19 cellular contexts compared by ENCODE assay signal in the genomic region with DNA sequence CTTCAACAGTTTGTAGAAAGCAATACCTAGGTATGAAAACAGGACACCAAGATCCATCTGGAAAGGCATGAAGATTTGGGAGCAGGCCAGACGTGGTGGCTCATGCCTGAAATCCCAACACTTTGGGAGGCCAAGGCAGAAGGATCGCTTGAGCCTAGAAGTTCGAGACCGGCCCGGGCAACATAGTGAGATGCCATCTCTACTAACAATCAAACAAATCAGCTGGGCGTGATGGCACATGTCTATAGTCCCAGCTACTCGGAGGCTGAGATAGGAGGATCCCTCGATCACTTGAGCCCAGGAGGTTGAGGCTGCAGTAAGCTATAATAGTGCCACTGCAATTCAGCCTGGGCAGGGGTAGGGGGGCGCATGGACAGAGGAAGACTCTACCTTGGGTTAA. TPM values are rescaled to one million over a fixed set of nuclear protein-coding genes. Genes with fewer than 3 reads are reported as not detected.
DNase-seq lines count a peak whose midpoint lies in the region; ATAC-seq, FAIRE-seq and TF ChIP-seq lines count a peak whose summit lies in the region.
"Had no signal": no experiment of that assay in that cellular context is flagged by ENCODE, and none has a peak within 500 bp of the region (broad histone marks: within the 10 kb centered on the region; RNA-seq: fewer than 3 reads in every experiment).

No MANE protein-coding gene starts in this region.

- no peak overlapping the region for H3K9ac ChIP-seq in HepG2 (ENCODE audit: insufficient read depth, low read depth, low read length)

- H3K9me3 ChIP-seq in HepG2 (ENCODE audit: low read length) (no peaks in the 10 kb centered on the region), right lobe of liver (no peaks in the 10 kb centered on the region), heart right ventricle (no peaks in the 10 kb centered on the region)
- H3K9me3 ChIP-seq: esophagus squamous epithelium, right atrium auricular region, thoracic aorta had no signal

- peaks cover 28% of the 10 kb centered on the region; the same call in 1 of the 2 replicates for H4K20me1 ChIP-seq in HepG2 (ENCODE audit: insufficient read depth, low read length)

- H3K4me1 Mint-ChIP-seq in activated CD4-positive, alpha-beta memory T cell treated with anti-CD3 and anti-CD28 coated beads for 36 hours (ENCODE audit: low read depth): peaks cover 59% of the 10 kb centered on the region
- H3K4me1 Mint-ChIP-seq in immature natural killer cell: peaks cover 92 to 97% of the 10 kb centered on the region in 2 donors

- DNase-seq in HepG2 (ENCODE audit: low spot score) (no peak), right lobe of liver (no peak), immature natural killer cell (no peak), heart right ventricle (no peak), HT-29 (ENCODE audit: low spot score) (no peak), NCI-H345 (lab: John Stamatoyannopoulos, UW) (no peak)
- DNase-seq in activated CD4-positive, alpha-beta memory T cell treated with anti-CD3 and anti-CD28 coated beads for 36 hours: no peak
- DNase-seq: anterior cingulate cortex; central memory CD4-positive, alpha-beta T cell; effector CD4-positive, alpha-beta T cell; EL; esophagus squamous epithelium; midbrain; NCI-H2081; NCI-H510A treated with DMSO at 0.1 percent for 48 hours; occipital lobe had no signal

- H3K27me3 ChIP-seq in HepG2 (ENCODE audit: control insufficient read depth in 1 of 2, insufficient read depth in 2 of 2, low read length in 2 of 2) (no peaks in the 10 kb centered on the region), right lobe of liver (no peaks in the 10 kb centered on the region), heart right ventricle (no peaks in the 10 kb centered on the region)
- H3K27me3 ChIP-seq: esophagus squamous epithelium, right atrium auricular region had no signal

- intact Hi-C loops in HepG2 (cut with micrococcal nuclease; ENCODE audit: unreplicated experiment): no loop called here
- intact Hi-C loops in right lobe of liver (cut with DNase I): no loop called here
- intact Hi-C loops in activated CD4-positive, alpha-beta memory T cell treated with anti-CD3 and anti-CD28 coated beads for 36 hours (cut with micrococcal nuclease): no loop called here
- intact Hi-C loops in heart right ventricle (cut with DNase I): no loop called here

- no peak overlapping the region for H3K4me2 ChIP-seq in HepG2 (ENCODE audit: low read depth, low read length)

- H3K4me1 ChIP-seq in HepG2 (ENCODE audit: insufficient read depth, low read length): peaks cover 61% of the 10 kb centered on the region
- H3K4me1 ChIP-seq in right lobe of liver: peaks cover 0 to 20% (median 8%) of the 10 kb centered on the region in 4 donors
- H3K4me1 ChIP-seq in heart right ventricle: peaks cover 0 to 48% (median 3%) of the 10 kb centered on the region in 9 donors

- no peak overlapping the region for H3K4me3 Mint-ChIP-seq in activated CD4-positive, alpha-beta memory T cell treated with anti-CD3 and anti-CD28 coated beads for 36 hours
- H3K4me3 Mint-ChIP-seq in immature natural killer cell: peak overlapping the region; percentile 4 to 68 (median 66)

- in situ Hi-C loops in HepG2 (cut with HindIII; ENCODE audit: extremely low pct_ligation_motif_present, low pct_unique_long_range_greater_than_20kb): no loop called here

- WGBS in HepG2 (ENCODE audit: low lambda C conversion rate): 95% methylated on average over 9 of the region's 9 CpGs
- 95% methylated on average over 4 of the region's 9 CpGs for WGBS in right lobe of liver (ENCODE audit: insufficient coverage, low coverage, low lambda C conversion rate, missing lambda C conversion rate)
- WGBS in heart right ventricle, 2 donors: 97 to 98% methylated on average over 9 of the region's 9 CpGs

- H3K4me3 ChIP-seq in HepG2 (replicated peaks in 1 of 3; ENCODE audit: insufficient read depth in 1 of 3, low read depth in 2 of 3, low read length in 3 of 3) (no peak overlapping the region), right lobe of liver (no peak overlapping the region), heart right ventricle (no peak overlapping the region)
- H3K4me3 ChIP-seq: esophagus squamous epithelium, right atrium auricular region, thoracic aorta had no signal

- peaks cover 11% of the 10 kb centered on the region for H3K36me3 Mint-ChIP-seq in activated CD4-positive, alpha-beta memory T cell treated with anti-CD3 and anti-CD28 coated beads for 36 hours
- peaks cover 19 to 36% (median 21%) of the 10 kb centered on the region in 3 donors for H3K36me3 Mint-ChIP-seq in immature natural killer cell

- H3K36me3 ChIP-seq in HepG2 (replicated peaks in 1 of 2; ENCODE audit: control insufficient read depth in 1 of 2, insufficient read depth in 2 of 2, low read length in 2 of 2): peaks cover 1 to 16% of the 10 kb centered on the region in 2 experiments; a peak in 4 of 5 replicates
- H3K36me3 ChIP-seq in right lobe of liver: peaks cover 0 to 2% (median 0%) of the 10 kb centered on the region in 4 donors
- H3K36me3 ChIP-seq in heart right ventricle: peaks cover 0 to 65% (median 0%) of the 10 kb centered on the region in 9 donors
- H3K36me3 ChIP-seq: right atrium auricular region, thoracic aorta had no signal

- TF ChIP-seq EP300 in HepG2 (IDR thresholded peaks at IDR 0.05; ENCODE audit: low read depth in 2 of 2, low read length in 2 of 2) (no peak), HepG2 (CRISPR knock-in tag; IDR thresholded peaks at IDR 0.05; ENCODE audit: borderline replicate concordance) (no peak)

- BruUV-seq in HepG2 (replicated peaks; lab: Mats Ljungman, UMichigan): no TSS peak

- peaks cover 90% of the 10 kb centered on the region for H3K79me2 ChIP-seq in HepG2 (ENCODE audit: insufficient read depth, low read length)

- POLR2A ChIA-PET in HepG2 (lab: Yijun Ruan, JAX): no interaction called here
- POLR2A ChIA-PET in activated CD4-positive, alpha-beta memory T cell treated with anti-CD3 and anti-CD28 coated beads for 36 hours (lab: Charles Lee): interaction anchor here (0.6 kb wide), 1 partner anchor 608 kb away, joined by 4 read pairs; no protein-coding TSS in a partner anchor

- no peak overlapping the region for H2AFZ ChIP-seq in HepG2 (ENCODE audit: low read length)

- no peaks in the 10 kb centered on the region for H3K9me3 Mint-ChIP-seq in activated CD4-positive, alpha-beta memory T cell treated with anti-CD3 and anti-CD28 coated beads for 36 hours
- H3K9me3 Mint-ChIP-seq in immature natural killer cell: no peaks in the 10 kb centered on the region

- CTCF ChIA-PET in HepG2 (lab: Yijun Ruan, JAX; ENCODE audit: low intra/inter-chr PET ratio, low total read pairs): no interaction called here
- CTCF ChIA-PET in activated CD4-positive, alpha-beta memory T cell treated with anti-CD3 and anti-CD28 coated beads for 36 hours (lab: Charles Lee): interaction anchor here (1.3 kb wide), 1 partner anchor 35 kb away, joined by 4 read pairs; no protein-coding TSS in a partner anchor

- H3K27ac ChIP-seq in HepG2 (ENCODE audit: extremely low read length, insufficient read depth, low read length): peak overlapping the region; percentile 2
- no peak overlapping the region for H3K27ac ChIP-seq in right lobe of liver
- no peak overlapping the region for H3K27ac ChIP-seq in heart right ventricle
- H3K27ac ChIP-seq: right atrium auricular region, thoracic aorta had no signal

- no peak for FAIRE-seq in HepG2 (lab: Jason Lieb, UNC)

- no peak for TF ChIP-seq POLR2A in HepG2 (IDR thresholded peaks at IDR 0.05; ENCODE audit: insufficient read depth in 1 of 2, low read depth in 2 of 2, low read length in 2 of 2)
- no peak for TF ChIP-seq POLR2A in right lobe of liver (IDR thresholded peaks at IDR 0.05)

- H3K27ac Mint-ChIP-seq in activated CD4-positive, alpha-beta memory T cell treated with anti-CD3 and anti-CD28 coated beads for 36 hours: peak overlapping the region; percentile 23
- peak overlapping the region; percentile 88 to 97 (median 90) for H3K27ac Mint-ChIP-seq in immature natural killer cell

- no peaks in the 10 kb centered on the region for H3K27me3 Mint-ChIP-seq in activated CD4-positive, alpha-beta memory T cell treated with anti-CD3 and anti-CD28 coated beads for 36 hours
- peaks cover 26 to 59% (median 51%) of the 10 kb centered on the region in 3 donors for H3K27me3 Mint-ChIP-seq in immature natural killer cell (ENCODE audit: low read depth in 3 of 3)

- no peak for ATAC-seq in HepG2
- ATAC-seq in right lobe of liver: no peak
- ATAC-seq in heart right ventricle: no peak
- no peak for ATAC-seq in GM18498 (IDR thresholded peaks at IDR 0.05; ENCODE audit: unreplicated experiment)

- no peak for TF ChIP-seq RAD21 in HepG2 (CRISPR knock-in tag; IDR thresholded peaks at IDR 0.05)

- TF ChIP-seq CTCF in HepG2 (CRISPR knock-in tag; IDR thresholded peaks at IDR 0.05) (no peak), right lobe of liver (IDR thresholded peaks at IDR 0.05) (no peak), heart right ventricle (IDR thresholded peaks at IDR 0.05) (no peak)

RNA-seq across cellular contexts. Expression of a gene that starts 20.3 kb away (rescaled TPM):
- 141 and 186 TPM in 2 replicates for total RNA-seq in HepG2 (2016; rRNA removed; fragmentation: Illumina TruSeq; extraction: Trizol)
- 30.0 and 32.3 TPM in 2 replicates for total RNA-seq in HepG2 (2016; cell fraction: cytosol; rRNA removed; fragmentation: Illumina TruSeq; extraction: Trizol; ENCODE audit: low read depth)
- 139 and 174 TPM in 2 replicates for total RNA-seq in HepG2 (2016; cell fraction: insoluble cytoplasmic fraction; rRNA removed; fragmentation: Illumina TruSeq; extraction: Trizol)
- total RNA-seq in HepG2 (2016; cell fraction: membrane; rRNA removed; fragmentation: Illumina TruSeq; extraction: Trizol): 118 and 119 TPM in 2 replicates
- total RNA-seq in HepG2 (2016; cell fraction: nucleus; rRNA removed; fragmentation: Illumina TruSeq; extraction: Trizol): 60.6 and 72.1 TPM in 2 replicates
- polyA plus RNA-seq in HepG2 (2011; rRNA removed): 80.1 and 95.5 TPM in 2 replicates
- 121 and 137 TPM in 2 replicates for polyA plus RNA-seq in HepG2 (2011; cell fraction: cytosol; rRNA removed)
- 61.9 and 67.8 TPM in 2 replicates for polyA plus RNA-seq in HepG2 (2011; cell fraction: nucleus; rRNA removed)
- polyA plus RNA-seq in HepG2 (2012): 113 and 128 TPM in 2 replicates
- 48.2 and 51.8 TPM in 2 replicates for polyA plus RNA-seq in HepG2 (2016; cell fraction: cytosol; fragmentation: Illumina TruSeq; extraction: Trizol; ENCODE audit: low read depth)
- polyA plus RNA-seq in HepG2 (2016; cell fraction: insoluble cytoplasmic fraction; fragmentation: Illumina TruSeq; extraction: Trizol; ENCODE audit: low read depth): 322 and 369 TPM in 2 replicates
- 139 and 153 TPM in 2 replicates for polyA plus RNA-seq in HepG2 (2016; cell fraction: membrane; fragmentation: Illumina TruSeq; extraction: Trizol; ENCODE audit: low read depth)
- 125 and 129 TPM in 2 replicates for polyA plus RNA-seq in HepG2 (2016; cell fraction: nucleus; fragmentation: Illumina TruSeq; extraction: Trizol; ENCODE audit: insufficient read depth, low read depth)
- 155 and 250 TPM in 2 replicates for polyA minus RNA-seq in HepG2 (2011; rRNA and poly(A)+ RNA removed; ENCODE audit: low replicate concordance)
- polyA minus RNA-seq in HepG2 (2011; cell fraction: cytosol; rRNA and poly(A)+ RNA removed): 71.1 and 86.5 TPM in 2 replicates
- 45.8 and 58.4 TPM in 2 replicates for polyA minus RNA-seq in HepG2 (2011; cell fraction: nucleus; rRNA and poly(A)+ RNA removed)
- total RNA-seq in right lobe of liver: 100 to 1,000 TPM in 1 of 6 experiments, 10 to 100 TPM in 5; 43.7 to 148 (median 59.1) TPM
- 100 to 1,000 TPM; 130 to 134 TPM for total RNA-seq in activated CD4-positive, alpha-beta memory T cell treated with anti-CD3 and anti-CD28 coated beads for 36 hours
- 1,000 to 10,000 TPM; 1,031 to 1,827 (median 1,086) TPM for polyA plus RNA-seq in immature natural killer cell
- 10 to 100 TPM; 29.5 to 96.9 (median 41.6) TPM for total RNA-seq in heart right ventricle
- polyA plus RNA-seq in heart right ventricle: 10 to 100 TPM; 13.3 to 19.2 TPM
- total RNA-seq in HT-29 (2014; rRNA removed; shearing (Covaris generic)): 116 and 128 TPM in 2 replicates
